8 cellular contexts compared by ENCODE assay signal in genomic region chr22:28917747-28918543, GRCh38. TPM values are rescaled to one million over a fixed set of nuclear protein-coding genes. Genes with fewer than 3 reads are reported as not detected.
DNase-seq lines count a peak whose midpoint lies in the region; ATAC-seq and TF ChIP-seq lines count a peak whose summit lies in the region.

No MANE protein-coding gene starts in this region.

- TF ChIP-seq CTCF in SK-N-SH (IDR thresholded peaks at IDR 0.05) (no peak), hepatocyte (IDR thresholded peaks at IDR 0.05; ENCODE audit: poor library complexity) (no peak), spleen (IDR thresholded peaks at IDR 0.05 in 8 of 11, conservative IDR thresholded peaks at IDR 0.05 in 3 of 11) (no peak)

- POLR2A ChIA-PET in SK-N-SH (lab: Yijun Ruan, JAX): interaction anchor here (1.2 to 1.5 kb wide), 3 partner anchors 10 to 113 kb away, joined by 3 to 4 read pairs (median 3); no protein-coding TSS in a partner anchor

- H3K4me2 ChIP-seq in SK-N-SH (0 out of 2 replicates have a peak overlapping the region, but pooled peaks have one; percentile 13), hepatocyte (peak overlapping the region; percentile 67)

- H3K9ac ChIP-seq in SK-N-SH: no peak overlapping the region

- no peaks in the 10 kb centered on the region for H3F3A ChIP-seq in SK-N-SH (replicated peaks; ENCODE audit: insufficient read depth)

- no peak for ATAC-seq in HG02759 (IDR thresholded peaks at IDR 0.05; ENCODE audit: unreplicated experiment)

- no peak for TF ChIP-seq EP300 in SK-N-SH (IDR thresholded peaks at IDR 0.05; ENCODE audit: borderline replicate concordance in 1 of 2, low read depth in 1 of 2, low read length in 1 of 2)

- H3K4me1 ChIP-seq in SK-N-SH (ENCODE audit: control insufficient read depth in 1 of 2, insufficient read depth in 2 of 2, low read depth in 1 of 2, low read length in 1 of 2) (peaks cover 7 to 23% of the 10 kb centered on the region in 2 experiments; a peak in 2 of 4 replicates), hepatocyte (ENCODE audit: insufficient read depth) (peaks cover 30% of the 10 kb centered on the region), spleen (peaks cover 0 to 21% (median 5%) of the 10 kb centered on the region in 6 donors)

- H2AFZ ChIP-seq in SK-N-SH (ENCODE audit: low read depth) (no peak overlapping the region), hepatocyte (no peak overlapping the region)

- H3K9me3 ChIP-seq in SK-N-SH: no peaks in the 10 kb centered on the region
- H3K9me3 ChIP-seq in hepatocyte (ENCODE audit: low read depth): no peaks in the 10 kb centered on the region
- no peaks in the 10 kb centered on the region for H3K9me3 ChIP-seq in spleen

- DNase-seq in HuH-7.5 (ENCODE audit: low spot score) (peak; percentile 26), SK-N-SH (peak; percentile 48), hepatocyte (ENCODE audit: low spot score) (peak; percentile 61), spleen (no peak), NCI-H2081 (lab: John Stamatoyannopoulos, UW) (no peak), SKM-1 treated with dmso at 0.1 percent for 144 hours (lab: John Stamatoyannopoulos, UW; ENCODE audit: unreplicated experiment) (no peak), GOT3 (lab: John Stamatoyannopoulos, UW) (no peak)

- H3K9me2 ChIP-seq in SK-N-SH (no peaks in the 10 kb centered on the region), hepatocyte (replicated peaks; ENCODE audit: insufficient read depth) (no peaks in the 10 kb centered on the region)

- no peak for TF ChIP-seq POLR2A in spleen (IDR thresholded peaks at IDR 0.05)

- H3K36me3 ChIP-seq in SK-N-SH (replicated peaks in 1 of 2; ENCODE audit: control insufficient read depth in 1 of 2, insufficient read depth in 2 of 2, low read length in 1 of 2): no peaks in the 10 kb centered on the region
- H3K36me3 ChIP-seq in hepatocyte (replicated peaks; ENCODE audit: insufficient read depth, low read depth): no peaks in the 10 kb centered on the region
- no peaks in the 10 kb centered on the region for H3K36me3 ChIP-seq in spleen

- no peak for TF ChIP-seq RAD21 in SK-N-SH (IDR thresholded peaks at IDR 0.05; ENCODE audit: low read length)

- intact Hi-C loops in spleen (cut with DNase I; ENCODE audit: low total_unique reads): no loop called here

- H4K20me1 ChIP-seq in SK-N-SH (ENCODE audit: insufficient read depth) (peaks cover 29% of the 10 kb centered on the region), hepatocyte (ENCODE audit: insufficient read depth, poor library complexity, severe bottlenecking) (peaks cover 3% of the 10 kb centered on the region)

- H3K79me2 ChIP-seq in SK-N-SH (ENCODE audit: insufficient read depth): peaks cover 47% of the 10 kb centered on the region; the same call in 1 of the 2 replicates
- H3K79me2 ChIP-seq in hepatocyte: peaks cover 96% of the 10 kb centered on the region

- WGBS in SK-N-SH (ENCODE audit: low lambda C conversion rate): 70% methylated on average over 10 of the region's 12 CpGs
- 33% methylated on average over 12 of the region's 12 CpGs for WGBS in hepatocyte (ENCODE audit: low lambda C conversion rate, missing lambda C conversion rate)
- 41 to 52% (median 48%) methylated on average over 11 to 12 of the region's 12 CpGs for WGBS in spleen, 5 donors

- no peak overlapping the region for H3K4me3 ChIP-seq in SK-N-SH (ENCODE audit: low read depth in 2 of 2, low read length in 1 of 2)
- no peak overlapping the region for H3K4me3 ChIP-seq in hepatocyte
- no peak overlapping the region for H3K4me3 ChIP-seq in spleen

- no peak overlapping the region for H3K27ac ChIP-seq in SK-N-SH (ENCODE audit: low read depth in 2 of 2, low read length in 1 of 2)
- H3K27ac ChIP-seq in hepatocyte: peak overlapping the region; percentile 68
- H3K27ac ChIP-seq in spleen: peak overlapping the region in 5 of 8 donors; percentile 1 to 50 (median 11)

- CTCF ChIA-PET in SK-N-SH (lab: Yijun Ruan, JAX): interaction anchor here (0.6 to 4.6 kb wide), 7 partner anchors 9 to 1689 kb away, joined by 3 to 13 read pairs (median 3); partner anchors contain the start of genes TCN2 and ZNRF3

- no peaks in the 10 kb centered on the region for H3K27me3 ChIP-seq in SK-N-SH (ENCODE audit: insufficient read depth)
- H3K27me3 ChIP-seq in hepatocyte: no peaks in the 10 kb centered on the region
- no peaks in the 10 kb centered on the region for H3K27me3 ChIP-seq in spleen (replicated peaks in 1 of 7)

TF ChIP-seq in SK-N-SH, 30 proteins besides CTCF, POLR2A, EP300 and RAD21:
- TF ChIP-seq REST (IDR thresholded peaks at IDR 0.05; ENCODE audit: low read depth, low read length) (no peak), MEF2A (IDR thresholded peaks at IDR 0.05; ENCODE audit: borderline replicate concordance, low read depth) (no peak), MXI1 (IDR thresholded peaks at IDR 0.05; ENCODE audit: low read depth, low read length) (no peak)
TF ChIP-seq in SK-N-SH: peak in this region for 0.

RNA-seq across cellular contexts. Expression of gene ZNRF3, which starts 34.6 kb away (rescaled TPM):
- polyA plus RNA-seq in SK-N-SH (2012; rRNA removed) (2.9 and 4.2 TPM in 2 replicates), hepatocyte (12.8 and 14.7 TPM in 2 replicates), spleen (under 1 TPM; 0.15 to 0.51 (median 0.30) TPM)
- 3.2 and 3.9 TPM in 2 replicates for polyA plus RNA-seq in SK-N-SH (2012; cell fraction: cytosol; rRNA removed)
- polyA plus RNA-seq in SK-N-SH (2012; cell fraction: nucleus; rRNA removed): 4.7 and 4.8 TPM in 2 replicates
- total RNA-seq in hepatocyte (7.9 and 8.9 TPM in 2 replicates), spleen (1 to 10 TPM; 1.9 to 4.5 (median 3.4) TPM)

Comparison
In these comparisons a context has a peak if more than half of its experiments do, and no peak if none do; other contexts are left out.
1. DNase-seq: peak in HuH-7.5 (single experiment), SK-N-SH (single experiment) and hepatocyte (single experiment); none in spleen (single experiment), NCI-H2081 (0 of 2), SKM-1 treated with dmso at 0.1 percent for 144 hours (single experiment) and GOT3 (single experiment).
2. H3K27ac ChIP-seq: peak in hepatocyte (single experiment) and spleen (5 of 8); none in SK-N-SH (0 of 2).